Comparison of ENCODE assay signal across 10 cellular contexts in genomic region chr11:64238999-64239398, GRCh38. TPM values are rescaled to one million over a fixed set of nuclear protein-coding genes. Genes with fewer than 3 reads are reported as not detected.
DNase-seq lines count a peak whose midpoint lies in the region; ATAC-seq, FAIRE-seq and TF ChIP-seq lines count a peak whose summit lies in the region.
"Had no signal": no experiment of that assay in that cellular context is flagged by ENCODE, and none has a peak within 500 bp of the region (broad histone marks: within the 10 kb centered on the region; RNA-seq: fewer than 3 reads in every experiment).

No MANE protein-coding gene starts in this region.

- no peaks in the 10 kb centered on the region for H4K20me1 ChIP-seq in HepG2 (ENCODE audit: insufficient read depth, low read length)

- POLR2A ChIA-PET in WTC11 (lab: Charles Lee) (no interaction called here), HepG2 (lab: Yijun Ruan, JAX) (no interaction called here)

- H3K27me3 ChIP-seq in HepG2 (ENCODE audit: control insufficient read depth in 1 of 2, insufficient read depth in 2 of 2, low read length in 2 of 2) = no peaks in the 10 kb centered on the region; a peak in 1 of 5 replicates

- in situ Hi-C loops in HepG2 (cut with HindIII; ENCODE audit: extremely low pct_ligation_motif_present, low pct_unique_long_range_greater_than_20kb) = no loop called here

- no TSS peak for BruUV-seq in HepG2 (replicated peaks; lab: Mats Ljungman, UMichigan)

- peak overlapping the region; percentile 98 to 99 for H3K27ac Mint-ChIP-seq in natural killer cell
- no peak overlapping the region for H3K27ac Mint-ChIP-seq in natural killer cell treated with Interleukin-12 subunit alpha and Interleukin-12 subunit beta and Interleukin-15 and Interleukin-18, amount 100 ng/mL, for 72 hours
- H3K27ac Mint-ChIP-seq in WTC11 = peak overlapping the region; percentile 41; the same call in 1 of the 2 replicates

- H3K4me3 ChIP-seq in HepG2 (replicated peaks in 1 of 3; ENCODE audit: insufficient read depth in 1 of 3, low read depth in 2 of 3, low read length in 3 of 3) = no peak overlapping the region

- TF ChIP-seq CTCF in natural killer cell (IDR thresholded peaks at IDR 0.05) (no peak), WTC11 (IDR thresholded peaks at IDR 0.05) (no peak), HepG2 (CRISPR knock-in tag; IDR thresholded peaks at IDR 0.05) (no peak)

- H3K79me2 ChIP-seq in HepG2 (ENCODE audit: insufficient read depth, low read length) = peaks cover 16% of the 10 kb centered on the region
- H3K79me2 ChIP-seq: parathyroid adenoma had no signal

- FAIRE-seq in HepG2 (lab: Jason Lieb, UNC) = no peak

- no peak for TF ChIP-seq RAD21 in HepG2 (CRISPR knock-in tag; IDR thresholded peaks at IDR 0.05)

- no peak for DNase-seq in natural killer cell
- no peak for DNase-seq in natural killer cell treated with Interleukin-12 subunit alpha and Interleukin-12 subunit beta and Interleukin-15 and Interleukin-18, amount 100 ng/mL, for 72 hours (ENCODE audit: low spot score)
- no peak for DNase-seq in WTC11 (ENCODE audit: low spot score)
- DNase-seq in HepG2 (ENCODE audit: low spot score) = no peak
- DNase-seq in midbrain (lab: John Stamatoyannopoulos, UW) = no peak
- DNase-seq: NCI-H1436 had no signal

- H3K4me1 ChIP-seq in HepG2 (ENCODE audit: insufficient read depth, low read length) = peaks cover 63% of the 10 kb centered on the region

- H2AFZ ChIP-seq in HepG2 (ENCODE audit: low read length) = no peak overlapping the region
- H2AFZ ChIP-seq: parathyroid adenoma had no signal

- no peak for TF ChIP-seq POLR2A in HepG2 (IDR thresholded peaks at IDR 0.05; ENCODE audit: insufficient read depth in 1 of 2, low read depth in 2 of 2, low read length in 2 of 2)

- intact Hi-C loops in natural killer cell (cut with micrococcal nuclease) (no loop called here), HepG2 (cut with micrococcal nuclease; ENCODE audit: unreplicated experiment) (no loop called here)

- H3K36me3 Mint-ChIP-seq in natural killer cell = no peaks in the 10 kb centered on the region
- H3K36me3 Mint-ChIP-seq in natural killer cell treated with Interleukin-12 subunit alpha and Interleukin-12 subunit beta and Interleukin-15 and Interleukin-18, amount 100 ng/mL, for 72 hours = no peaks in the 10 kb centered on the region
- peaks cover 15% of the 10 kb centered on the region for H3K36me3 Mint-ChIP-seq in WTC11

- peaks cover 0 to 8% of the 10 kb centered on the region in 2 experiments; a peak in 3 of 5 replicates for H3K36me3 ChIP-seq in HepG2 (replicated peaks in 1 of 2; ENCODE audit: control insufficient read depth in 1 of 2, insufficient read depth in 2 of 2, low read length in 2 of 2)

- H3K9ac ChIP-seq in HepG2 (ENCODE audit: insufficient read depth, low read depth, low read length) = no peak overlapping the region
- H3K9ac ChIP-seq: parathyroid adenoma had no signal

- CTCF ChIA-PET in WTC11 (lab: Charles Lee) (no interaction called here), HepG2 (lab: Yijun Ruan, JAX; ENCODE audit: low intra/inter-chr PET ratio, low total read pairs) (no interaction called here)

- H3K4me2 ChIP-seq in HepG2 (ENCODE audit: low read depth, low read length) = no peak overlapping the region

- ATAC-seq in natural killer cell = no peak
- no peak for ATAC-seq in natural killer cell treated with Interleukin-12 subunit alpha and Interleukin-12 subunit beta and Interleukin-15 and Interleukin-18, amount 100 ng/mL, for 72 hours
- no peak for ATAC-seq in WTC11
- no peak for ATAC-seq in HepG2
- ATAC-seq in HG02642 (IDR thresholded peaks at IDR 0.05; ENCODE audit: poor library complexity, unreplicated experiment) = no peak
- no peak for ATAC-seq in HG03354 (IDR thresholded peaks at IDR 0.05; ENCODE audit: poor library complexity, severe bottlenecking, unreplicated experiment)
- ATAC-seq in HG02610 (IDR thresholded peaks at IDR 0.05; ENCODE audit: unreplicated experiment) = no peak

- H3K4me1 Mint-ChIP-seq in natural killer cell (peaks cover 13 to 47% of the 10 kb centered on the region in 2 donors), WTC11 (peaks cover 32% of the 10 kb centered on the region)
- peaks cover 14 to 32% of the 10 kb centered on the region in 2 donors for H3K4me1 Mint-ChIP-seq in natural killer cell treated with Interleukin-12 subunit alpha and Interleukin-12 subunit beta and Interleukin-15 and Interleukin-18, amount 100 ng/mL, for 72 hours (ENCODE audit: low read depth in 2 of 2)

- H3K27ac ChIP-seq in HepG2 (ENCODE audit: extremely low read length, insufficient read depth, low read length) = peak overlapping the region; percentile 15

- H3K4me3 Mint-ChIP-seq in natural killer cell (no peak overlapping the region), WTC11 (no peak overlapping the region)
- H3K4me3 Mint-ChIP-seq in natural killer cell treated with Interleukin-12 subunit alpha and Interleukin-12 subunit beta and Interleukin-15 and Interleukin-18, amount 100 ng/mL, for 72 hours = no peak overlapping the region

- H3K9me3 ChIP-seq in HepG2 (ENCODE audit: low read length) = no peaks in the 10 kb centered on the region

- 93% methylated on average over 5 of the region's 5 CpGs for WGBS in HepG2 (ENCODE audit: low lambda C conversion rate)

- H3K27me3 Mint-ChIP-seq in natural killer cell (ENCODE audit: low read depth in 2 of 2) (no peaks in the 10 kb centered on the region), WTC11 (ENCODE audit: low read depth) (no peaks in the 10 kb centered on the region)
- no peaks in the 10 kb centered on the region for H3K27me3 Mint-ChIP-seq in natural killer cell treated with Interleukin-12 subunit alpha and Interleukin-12 subunit beta and Interleukin-15 and Interleukin-18, amount 100 ng/mL, for 72 hours

- H3K9me3 Mint-ChIP-seq in natural killer cell = no peaks in the 10 kb centered on the region
- H3K9me3 Mint-ChIP-seq in natural killer cell treated with Interleukin-12 subunit alpha and Interleukin-12 subunit beta and Interleukin-15 and Interleukin-18, amount 100 ng/mL, for 72 hours = no peaks in the 10 kb centered on the region
- H3K9me3 Mint-ChIP-seq in WTC11 = no peaks in the 10 kb centered on the region

- no peak for TF ChIP-seq EP300 in HepG2 (IDR thresholded peaks at IDR 0.05; ENCODE audit: low read depth in 2 of 2, low read length in 2 of 2)
- no peak for TF ChIP-seq EP300 in HepG2 (CRISPR knock-in tag; IDR thresholded peaks at IDR 0.05; ENCODE audit: borderline replicate concordance)

RNA-seq across cellular contexts. Expression of gene FKBP2, which starts 1.9 kb away (rescaled TPM):
- total RNA-seq in natural killer cell (10 to 100 TPM; 26.4 to 39.3 (median 30.3) TPM), WTC11 (2021) (57.2 to 65.9 TPM (median 61.7 TPM) in 3 replicates), HepG2 (2016; rRNA removed; fragmentation: Illumina TruSeq; extraction: Trizol) (29.4 and 53.3 TPM in 2 replicates)
- total RNA-seq in natural killer cell treated with Interleukin-12 subunit alpha and Interleukin-12 subunit beta and Interleukin-15 and Interleukin-18, amount 100 ng/mL, for 72 hours = 10 to 100 TPM; 33.1 to 53.5 TPM
- total RNA-seq in HepG2 (2016; cell fraction: cytosol; rRNA removed; fragmentation: Illumina TruSeq; extraction: Trizol; ENCODE audit: low read depth) = 18.2 and 19.3 TPM in 2 replicates
- total RNA-seq in HepG2 (2016; cell fraction: insoluble cytoplasmic fraction; rRNA removed; fragmentation: Illumina TruSeq; extraction: Trizol) = 32.3 and 56.4 TPM in 2 replicates
- total RNA-seq in HepG2 (2016; cell fraction: membrane; rRNA removed; fragmentation: Illumina TruSeq; extraction: Trizol) = 18.4 and 23.6 TPM in 2 replicates
- 36.5 and 38.1 TPM in 2 replicates for total RNA-seq in HepG2 (2016; cell fraction: nucleus; rRNA removed; fragmentation: Illumina TruSeq; extraction: Trizol)
- 30.1 and 36.0 TPM in 2 replicates for polyA plus RNA-seq in HepG2 (2011; rRNA removed)
- 43.4 and 54.7 TPM in 2 replicates for polyA plus RNA-seq in HepG2 (2011; cell fraction: cytosol; rRNA removed)
- 26.7 and 33.6 TPM in 2 replicates for polyA plus RNA-seq in HepG2 (2011; cell fraction: nucleus; rRNA removed)
- 49.8 and 55.5 TPM in 2 replicates for polyA plus RNA-seq in HepG2 (2012)
- 23.8 and 29.7 TPM in 2 replicates for polyA plus RNA-seq in HepG2 (2016; cell fraction: cytosol; fragmentation: Illumina TruSeq; extraction: Trizol; ENCODE audit: low read depth)
- 44.0 and 46.7 TPM in 2 replicates for polyA plus RNA-seq in HepG2 (2016; cell fraction: insoluble cytoplasmic fraction; fragmentation: Illumina TruSeq; extraction: Trizol; ENCODE audit: low read depth)
- 22.8 and 23.9 TPM in 2 replicates for polyA plus RNA-seq in HepG2 (2016; cell fraction: membrane; fragmentation: Illumina TruSeq; extraction: Trizol; ENCODE audit: low read depth)
- 104 and 111 TPM in 2 replicates for polyA plus RNA-seq in HepG2 (2016; cell fraction: nucleus; fragmentation: Illumina TruSeq; extraction: Trizol; ENCODE audit: insufficient read depth, low read depth)
- polyA minus RNA-seq in HepG2 (2011; rRNA and poly(A)+ RNA removed; ENCODE audit: low replicate concordance) = 21.5 and 47.8 TPM in 2 replicates
- 13.1 and 15.1 TPM in 2 replicates for polyA minus RNA-seq in HepG2 (2011; cell fraction: cytosol; rRNA and poly(A)+ RNA removed)
- 5.5 and 7.8 TPM in 2 replicates for polyA minus RNA-seq in HepG2 (2011; cell fraction: nucleus; rRNA and poly(A)+ RNA removed)

RNA-seq across cellular contexts. Expression of gene VEGFB, which starts 4.6 kb away (rescaled TPM):
- total RNA-seq in natural killer cell (10 to 100 TPM; 30.7 to 38.7 (median 37.3) TPM), WTC11 (2021) (51.7 to 62.2 TPM (median 59.7 TPM) in 3 replicates), HepG2 (2016; rRNA removed; fragmentation: Illumina TruSeq; extraction: Trizol) (10.1 and 11.3 TPM in 2 replicates)
- total RNA-seq in natural killer cell treated with Interleukin-12 subunit alpha and Interleukin-12 subunit beta and Interleukin-15 and Interleukin-18, amount 100 ng/mL, for 72 hours = 10 to 100 TPM; 38.7 to 42.3 TPM
- 33.3 and 36.0 TPM in 2 replicates for total RNA-seq in HepG2 (2016; cell fraction: cytosol; rRNA removed; fragmentation: Illumina TruSeq; extraction: Trizol; ENCODE audit: low read depth)
- total RNA-seq in HepG2 (2016; cell fraction: insoluble cytoplasmic fraction; rRNA removed; fragmentation: Illumina TruSeq; extraction: Trizol) = 7.7 and 10.8 TPM in 2 replicates
- total RNA-seq in HepG2 (2016; cell fraction: membrane; rRNA removed; fragmentation: Illumina TruSeq; extraction: Trizol) = 38.1 and 42.4 TPM in 2 replicates
- total RNA-seq in HepG2 (2016; cell fraction: nucleus; rRNA removed; fragmentation: Illumina TruSeq; extraction: Trizol) = 6.0 and 7.4 TPM in 2 replicates
- polyA plus RNA-seq in HepG2 (2011; rRNA removed) = 9.0 and 10.8 TPM in 2 replicates
- 6.4 and 7.2 TPM in 2 replicates for polyA plus RNA-seq in HepG2 (2011; cell fraction: cytosol; rRNA removed)
- 14.7 and 17.2 TPM in 2 replicates for polyA plus RNA-seq in HepG2 (2011; cell fraction: nucleus; rRNA removed)
- 40.4 and 54.0 TPM in 2 replicates for polyA plus RNA-seq in HepG2 (2012)
- polyA plus RNA-seq in HepG2 (2016; cell fraction: cytosol; fragmentation: Illumina TruSeq; extraction: Trizol; ENCODE audit: low read depth) = 75.5 and 81.3 TPM in 2 replicates
- polyA plus RNA-seq in HepG2 (2016; cell fraction: insoluble cytoplasmic fraction; fragmentation: Illumina TruSeq; extraction: Trizol; ENCODE audit: low read depth) = 19.0 and 24.4 TPM in 2 replicates
- polyA plus RNA-seq in HepG2 (2016; cell fraction: membrane; fragmentation: Illumina TruSeq; extraction: Trizol; ENCODE audit: low read depth) = 73.2 and 75.8 TPM in 2 replicates
- 29.2 and 36.6 TPM in 2 replicates for polyA plus RNA-seq in HepG2 (2016; cell fraction: nucleus; fragmentation: Illumina TruSeq; extraction: Trizol; ENCODE audit: insufficient read depth, low read depth)
- polyA minus RNA-seq in HepG2 (2011; rRNA and poly(A)+ RNA removed; ENCODE audit: low replicate concordance) = 8.3 and 8.6 TPM in 2 replicates
- 9.6 and 10.8 TPM in 2 replicates for polyA minus RNA-seq in HepG2 (2011; cell fraction: cytosol; rRNA and poly(A)+ RNA removed)
- 2.8 and 3.7 TPM in 2 replicates for polyA minus RNA-seq in HepG2 (2011; cell fraction: nucleus; rRNA and poly(A)+ RNA removed)

RNA-seq across cellular contexts. Expression of gene PPP1R14B, which starts 7.7 kb away (rescaled TPM):
- total RNA-seq in natural killer cell (10 to 100 TPM; 16.9 to 21.3 (median 21.0) TPM), WTC11 (2021) (435 to 471 TPM (median 458 TPM) in 3 replicates), HepG2 (2016; rRNA removed; fragmentation: Illumina TruSeq; extraction: Trizol) (120 and 148 TPM in 2 replicates)
- 100 to 1,000 TPM; 130 to 236 TPM for total RNA-seq in natural killer cell treated with Interleukin-12 subunit alpha and Interleukin-12 subunit beta and Interleukin-15 and Interleukin-18, amount 100 ng/mL, for 72 hours
- 601 and 608 TPM in 2 replicates for total RNA-seq in HepG2 (2016; cell fraction: cytosol; rRNA removed; fragmentation: Illumina TruSeq; extraction: Trizol; ENCODE audit: low read depth)
- 105 and 157 TPM in 2 replicates for total RNA-seq in HepG2 (2016; cell fraction: insoluble cytoplasmic fraction; rRNA removed; fragmentation: Illumina TruSeq; extraction: Trizol)
- total RNA-seq in HepG2 (2016; cell fraction: membrane; rRNA removed; fragmentation: Illumina TruSeq; extraction: Trizol) = 455 and 460 TPM in 2 replicates
- total RNA-seq in HepG2 (2016; cell fraction: nucleus; rRNA removed; fragmentation: Illumina TruSeq; extraction: Trizol) = 61.8 and 68.9 TPM in 2 replicates
- polyA plus RNA-seq in HepG2 (2011; rRNA removed) = 110 and 111 TPM in 2 replicates
- polyA plus RNA-seq in HepG2 (2011; cell fraction: cytosol; rRNA removed) = 95.7 and 131 TPM in 2 replicates
- 65.2 and 70.2 TPM in 2 replicates for polyA plus RNA-seq in HepG2 (2011; cell fraction: nucleus; rRNA removed)
- polyA plus RNA-seq in HepG2 (2012) = 85.4 and 91.2 TPM in 2 replicates
- polyA plus RNA-seq in HepG2 (2016; cell fraction: cytosol; fragmentation: Illumina TruSeq; extraction: Trizol; ENCODE audit: low read depth) = 679 and 681 TPM in 2 replicates
- polyA plus RNA-seq in HepG2 (2016; cell fraction: insoluble cytoplasmic fraction; fragmentation: Illumina TruSeq; extraction: Trizol; ENCODE audit: low read depth) = 111 and 115 TPM in 2 replicates
- polyA plus RNA-seq in HepG2 (2016; cell fraction: membrane; fragmentation: Illumina TruSeq; extraction: Trizol; ENCODE audit: low read depth) = 417 and 441 TPM in 2 replicates
- 105 and 136 TPM in 2 replicates for polyA plus RNA-seq in HepG2 (2016; cell fraction: nucleus; fragmentation: Illumina TruSeq; extraction: Trizol; ENCODE audit: insufficient read depth, low read depth)
- 28.2 and 115 TPM in 2 replicates for polyA minus RNA-seq in HepG2 (2011; rRNA and poly(A)+ RNA removed; ENCODE audit: low replicate concordance)
- polyA minus RNA-seq in HepG2 (2011; cell fraction: cytosol; rRNA and poly(A)+ RNA removed) = 27.3 and 27.5 TPM in 2 replicates
- polyA minus RNA-seq in HepG2 (2011; cell fraction: nucleus; rRNA and poly(A)+ RNA removed) = 10.6 and 13.1 TPM in 2 replicates

RNA-seq across cellular contexts. Expression of gene DNAJC4, which starts 8.7 kb away (rescaled TPM):
- 10 to 100 TPM; 45.0 to 47.0 (median 46.6) TPM for total RNA-seq in natural killer cell
- 10 to 100 TPM; 31.2 to 33.0 TPM for total RNA-seq in natural killer cell treated with Interleukin-12 subunit alpha and Interleukin-12 subunit beta and Interleukin-15 and Interleukin-18, amount 100 ng/mL, for 72 hours
- total RNA-seq in WTC11 (2021) = 26.0 to 27.2 TPM (median 27.1 TPM) in 3 replicates
- total RNA-seq in HepG2 (2016; rRNA removed; fragmentation: Illumina TruSeq; extraction: Trizol) = 7.1 and 10.3 TPM in 2 replicates
- total RNA-seq in HepG2 (2016; cell fraction: cytosol; rRNA removed; fragmentation: Illumina TruSeq; extraction: Trizol; ENCODE audit: low read depth) = 28.3 and 35.6 TPM in 2 replicates
- 6.3 and 10.4 TPM in 2 replicates for total RNA-seq in HepG2 (2016; cell fraction: insoluble cytoplasmic fraction; rRNA removed; fragmentation: Illumina TruSeq; extraction: Trizol)
- total RNA-seq in HepG2 (2016; cell fraction: membrane; rRNA removed; fragmentation: Illumina TruSeq; extraction: Trizol) = 28.1 and 29.9 TPM in 2 replicates
- total RNA-seq in HepG2 (2016; cell fraction: nucleus; rRNA removed; fragmentation: Illumina TruSeq; extraction: Trizol) = 5.2 and 8.8 TPM in 2 replicates
- polyA plus RNA-seq in HepG2 (2011; rRNA removed) = 60.8 and 70.9 TPM in 2 replicates
- polyA plus RNA-seq in HepG2 (2011; cell fraction: cytosol; rRNA removed) = 33.5 and 51.1 TPM in 2 replicates
- 73.5 and 95.2 TPM in 2 replicates for polyA plus RNA-seq in HepG2 (2011; cell fraction: nucleus; rRNA removed)
- polyA plus RNA-seq in HepG2 (2012) = 39.4 and 41.6 TPM in 2 replicates
- 106 and 114 TPM in 2 replicates for polyA plus RNA-seq in HepG2 (2016; cell fraction: cytosol; fragmentation: Illumina TruSeq; extraction: Trizol; ENCODE audit: low read depth)
- 22.4 and 29.3 TPM in 2 replicates for polyA plus RNA-seq in HepG2 (2016; cell fraction: insoluble cytoplasmic fraction; fragmentation: Illumina TruSeq; extraction: Trizol; ENCODE audit: low read depth)
- polyA plus RNA-seq in HepG2 (2016; cell fraction: membrane; fragmentation: Illumina TruSeq; extraction: Trizol; ENCODE audit: low read depth) = 95.1 and 103 TPM in 2 replicates
- polyA plus RNA-seq in HepG2 (2016; cell fraction: nucleus; fragmentation: Illumina TruSeq; extraction: Trizol; ENCODE audit: insufficient read depth, low read depth) = 38.2 and 42.5 TPM in 2 replicates
- 22.4 and 24.1 TPM in 2 replicates for polyA minus RNA-seq in HepG2 (2011; rRNA and poly(A)+ RNA removed; ENCODE audit: low replicate concordance)
- polyA minus RNA-seq in HepG2 (2011; cell fraction: cytosol; rRNA and poly(A)+ RNA removed) = 10.7 and 10.8 TPM in 2 replicates
- polyA minus RNA-seq in HepG2 (2011; cell fraction: nucleus; rRNA and poly(A)+ RNA removed) = 6.1 and 7.1 TPM in 2 replicates

RNA-seq across cellular contexts. Expression of gene PLCB3, which starts 12.3 kb away (rescaled TPM):
- total RNA-seq in natural killer cell = 1 to 10 TPM; 5.4 to 7.6 (median 5.5) TPM
- 10 to 100 TPM; 13.9 to 16.4 TPM for total RNA-seq in natural killer cell treated with Interleukin-12 subunit alpha and Interleukin-12 subunit beta and Interleukin-15 and Interleukin-18, amount 100 ng/mL, for 72 hours
- 80.0 to 97.4 TPM (median 82.2 TPM) in 3 replicates for total RNA-seq in WTC11 (2021)
- total RNA-seq in HepG2 (2016; rRNA removed; fragmentation: Illumina TruSeq; extraction: Trizol) = 11.0 and 13.8 TPM in 2 replicates
- 1.0 and 1.3 TPM in 2 replicates for total RNA-seq in HepG2 (2016; cell fraction: cytosol; rRNA removed; fragmentation: Illumina TruSeq; extraction: Trizol; ENCODE audit: low read depth)
- 8.3 and 13.7 TPM in 2 replicates for total RNA-seq in HepG2 (2016; cell fraction: insoluble cytoplasmic fraction; rRNA removed; fragmentation: Illumina TruSeq; extraction: Trizol)
- total RNA-seq in HepG2 (2016; cell fraction: membrane; rRNA removed; fragmentation: Illumina TruSeq; extraction: Trizol) = 4.1 and 4.8 TPM in 2 replicates
- 10.2 and 12.9 TPM in 2 replicates for total RNA-seq in HepG2 (2016; cell fraction: nucleus; rRNA removed; fragmentation: Illumina TruSeq; extraction: Trizol)
- 7.5 and 9.0 TPM in 2 replicates for polyA plus RNA-seq in HepG2 (2011; rRNA removed)
- 4.0 and 5.1 TPM in 2 replicates for polyA plus RNA-seq in HepG2 (2011; cell fraction: cytosol; rRNA removed)
- polyA plus RNA-seq in HepG2 (2011; cell fraction: nucleus; rRNA removed) = 41.8 and 57.9 TPM in 2 replicates
- polyA plus RNA-seq in HepG2 (2012) = 4.3 TPM in 2 replicates
- polyA plus RNA-seq in HepG2 (2016; cell fraction: cytosol; fragmentation: Illumina TruSeq; extraction: Trizol; ENCODE audit: low read depth) = 0.59 and 0.66 TPM in 2 replicates
- 7.0 and 8.7 TPM in 2 replicates for polyA plus RNA-seq in HepG2 (2016; cell fraction: insoluble cytoplasmic fraction; fragmentation: Illumina TruSeq; extraction: Trizol; ENCODE audit: low read depth)
- 1.6 and 1.9 TPM in 2 replicates for polyA plus RNA-seq in HepG2 (2016; cell fraction: membrane; fragmentation: Illumina TruSeq; extraction: Trizol; ENCODE audit: low read depth)
- 30.9 and 31.3 TPM in 2 replicates for polyA plus RNA-seq in HepG2 (2016; cell fraction: nucleus; fragmentation: Illumina TruSeq; extraction: Trizol; ENCODE audit: insufficient read depth, low read depth)
- 16.2 and 72.0 TPM in 2 replicates for polyA minus RNA-seq in HepG2 (2011; rRNA and poly(A)+ RNA removed; ENCODE audit: low replicate concordance)
- polyA minus RNA-seq in HepG2 (2011; cell fraction: cytosol; rRNA and poly(A)+ RNA removed) = 6.0 and 9.0 TPM in 2 replicates
- polyA minus RNA-seq in HepG2 (2011; cell fraction: nucleus; rRNA and poly(A)+ RNA removed) = 7.6 and 9.8 TPM in 2 replicates

Comparison
In these comparisons a context has a peak if more than half of its experiments do, and no peak if none do; other contexts are left out.
1. H3K27ac Mint-ChIP-seq: peak in natural killer cell (2 of 2) and WTC11 (single experiment); none in natural killer cell treated with Interleukin-12 subunit alpha and Interleukin-12 subunit beta and Interleukin-15 and Interleukin-18, amount 100 ng/mL, for 72 hours (0 of 2).